ENCODE assay signal across 13 cellular contexts in the genomic region with DNA sequence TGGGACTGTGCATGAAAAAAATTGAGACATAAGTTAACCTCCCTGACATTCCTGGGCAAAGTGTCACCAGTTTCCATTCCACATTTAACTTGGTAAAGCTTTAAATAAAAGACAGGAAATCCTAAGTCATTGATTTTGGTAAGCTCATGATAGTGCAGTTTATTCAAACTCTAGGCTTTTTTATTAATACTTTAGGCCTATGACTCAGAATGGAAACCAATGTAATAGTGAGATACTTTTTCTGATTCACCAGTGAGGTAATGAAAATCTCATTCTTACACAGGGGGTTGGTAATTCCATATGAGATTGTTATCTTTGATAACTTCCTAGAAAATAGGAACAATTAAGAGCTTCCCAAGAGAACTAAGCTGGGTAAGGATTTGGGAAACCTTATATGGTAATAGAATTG.
A peak's percentile ranks its signal among the peaks of the same experiment; 100 is the strongest.
DNase-seq lines count a peak whose midpoint lies in the region; ATAC-seq, FAIRE-seq and TF ChIP-seq lines count a peak whose summit lies in the region.
"Had no signal": no experiment of that assay in that cellular context is flagged by ENCODE, and none has a peak within 500 bp of the region (broad histone marks: within the 10 kb centered on the region; RNA-seq: fewer than 3 reads in every experiment).

No MANE protein-coding gene starts in this region.

- DNase-seq in COLO829 (ENCODE audit: low spot score) (peak; percentile 15), HTR-8/SVneo (ENCODE audit: insufficient read length, low spot score) (peak; percentile 10), K562 (ENCODE audit: extremely low read depth in 1 of 4, low spot score in 3 of 4) (no peak), kidney tubule cell (ENCODE audit: low spot score) (peak; percentile 82), immature natural killer cell (no peak), NOMO-1 treated with DMSO at 0.1 percent for 48 hours (lab: John Stamatoyannopoulos, UW; ENCODE audit: unreplicated experiment) (no peak), HuH-7.5 (ENCODE audit: low spot score) (no peak), sciatic nerve (ENCODE audit: low spot score) (no peak)
- DNase-seq: NCI-H2029 treated with DMSO at 0.1 percent for 48 hours, posterior cingulate gyrus, transverse colon had no signal

- no peak for TF ChIP-seq CTCF in K562 (IDR thresholded peaks at IDR 0.05 in 2 of 3, conservative IDR thresholded peaks at IDR 0.05 in 1 of 3; ENCODE audit: insufficient read depth in 2 of 3, low read depth in 1 of 3, low read length in 3 of 3)

- POLR2A ChIA-PET in K562 (lab: Yijun Ruan, JAX), result interaction anchor here (1.0 to 1.3 kb wide), 2 partner anchors 18 to 24 kb away, joined by 4 read pairs; no protein-coding TSS in a partner anchor

- no peaks in the 10 kb centered on the region for H3K79me2 ChIP-seq in K562 (ENCODE audit: control insufficient read depth, insufficient read depth, low read length)

- TF ChIP-seq EP300 in K562 (IDR thresholded peaks at IDR 0.05; ENCODE audit: low read length), result no peak

- H3K9me3 ChIP-seq in K562 (replicated peaks; ENCODE audit: control insufficient read depth, insufficient read depth, low read depth, low read length), result no peaks in the 10 kb centered on the region
- H3K9me3 ChIP-seq: transverse colon had no signal

- H3K9ac ChIP-seq in K562 (ENCODE audit: insufficient read depth in 1 of 2, low read depth in 2 of 2, low read length in 2 of 2), result no peak overlapping the region

- CTCF ChIA-PET in K562 (lab: Yijun Ruan, JAX; ENCODE audit: low intra/inter-chr PET ratio), result no interaction called here

- H3K4me2 ChIP-seq in K562 (ENCODE audit: insufficient read depth, low read length), result no peak overlapping the region

- no peak overlapping the region for H2AFZ ChIP-seq in K562 (ENCODE audit: low read depth, low read length)

- H3K36me3 Mint-ChIP-seq in immature natural killer cell, result peaks cover 11 to 14% (median 13%) of the 10 kb centered on the region in 3 donors

- no peaks in the 10 kb centered on the region for H3K4me1 ChIP-seq in K562 (replicated peaks in 1 of 2; ENCODE audit: control insufficient read depth in 2 of 2, insufficient read depth in 2 of 2, low read length in 2 of 2)

- H3K27ac ChIP-seq in K562 (ENCODE audit: extremely low read depth, low read depth, low read length), result no peak overlapping the region
- H3K27ac ChIP-seq: transverse colon had no signal

- TF ChIP-seq RAD21 in K562 (CRISPR knock-in tag; conservative IDR thresholded peaks at IDR 0.05 in 1 of 2, IDR thresholded peaks at IDR 0.05 in 1 of 2), result no peak

- TSS peak; percentile 20 for BruUV-seq in K562 (replicated peaks; lab: Mats Ljungman, UMichigan)

- H3K4me3 Mint-ChIP-seq in immature natural killer cell, result no peak overlapping the region
- H3K4me3 Mint-ChIP-seq: memory B cell had no signal

- no peak for TF ChIP-seq POLR2A in K562 (conservative IDR thresholded peaks at IDR 0.05)

- no peak for ATAC-seq in K562
- ATAC-seq in sciatic nerve, result no peak
- ATAC-seq: HepG2 had no signal

- no peak overlapping the region for H3K27ac Mint-ChIP-seq in immature natural killer cell
- H3K27ac Mint-ChIP-seq: memory B cell had no signal

- no peaks in the 10 kb centered on the region for H3K4me1 Mint-ChIP-seq in immature natural killer cell
- H3K4me1 Mint-ChIP-seq: memory B cell had no signal

- in situ Hi-C loops in K562 (cut with MboI), result no loop called here

- H3K9me3 Mint-ChIP-seq in immature natural killer cell, result no peaks in the 10 kb centered on the region
- H3K9me3 Mint-ChIP-seq: memory B cell had no signal

- no peaks in the 10 kb centered on the region for H4K20me1 ChIP-seq in K562 (replicated peaks; ENCODE audit: control insufficient read depth, insufficient read depth, low read length)

- H3K4me3 ChIP-seq in K562, result no peak overlapping the region
- H3K4me3 ChIP-seq: transverse colon had no signal

- peaks cover 22% of the 10 kb centered on the region for H3K36me3 ChIP-seq in K562 (ENCODE audit: control insufficient read depth, insufficient read depth, low read length)

- intact Hi-C loops in K562 (cut with micrococcal nuclease), result loop anchor here (10.0 kb wide), 1 partner anchor 329 kb away; a partner anchor contains a TSS
- intact Hi-C loops in sciatic nerve (cut with DNase I), result no loop called here

- H3K27me3 ChIP-seq in K562 (ENCODE audit: control insufficient read depth in 2 of 2, insufficient read depth in 2 of 2, low read length in 2 of 2), result no peaks in the 10 kb centered on the region
- H3K27me3 ChIP-seq: transverse colon had no signal

- FAIRE-seq in HTR-8/SVneo (lab: Jason Lieb, UNC) (no peak), K562 (lab: Jason Lieb, UNC) (no peak)
- FAIRE-seq: HepG2 had no signal

- no peaks in the 10 kb centered on the region for H3K27me3 Mint-ChIP-seq in immature natural killer cell (ENCODE audit: low read depth in 3 of 3)
- H3K27me3 Mint-ChIP-seq: memory B cell had no signal

- H3K9me1 ChIP-seq in K562 (ENCODE audit: control insufficient read depth, insufficient read depth, low read length), result no peaks in the 10 kb centered on the region

TF ChIP-seq in K562, 482 proteins besides CTCF, POLR2A, EP300 and RAD21:
- TF ChIP-seq, protein P1, sequence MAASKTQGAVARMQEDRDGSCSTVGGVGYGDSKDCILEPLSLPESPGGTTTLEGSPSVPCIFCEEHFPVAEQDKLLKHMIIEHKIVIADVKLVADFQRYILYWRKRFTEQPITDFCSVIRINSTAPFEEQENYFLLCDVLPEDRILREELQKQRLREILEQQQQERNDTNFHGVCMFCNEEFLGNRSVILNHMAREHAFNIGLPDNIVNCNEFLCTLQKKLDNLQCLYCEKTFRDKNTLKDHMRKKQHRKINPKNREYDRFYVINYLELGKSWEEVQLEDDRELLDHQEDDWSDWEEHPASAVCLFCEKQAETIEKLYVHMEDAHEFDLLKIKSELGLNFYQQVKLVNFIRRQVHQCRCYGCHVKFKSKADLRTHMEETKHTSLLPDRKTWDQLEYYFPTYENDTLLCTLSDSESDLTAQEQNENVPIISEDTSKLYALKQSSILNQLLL (CRISPR knock-in tag; IDR thresholded peaks at IDR 0.05; ENCODE audit: borderline replicate concordance), result no peak
- TF ChIP-seq NCOR1 (IDR thresholded peaks at IDR 0.05) (no peak), KLF10 (CRISPR knock-in tag; IDR thresholded peaks at IDR 0.05) (no peak), ZNF41 (CRISPR knock-in tag; conservative IDR thresholded peaks at IDR 0.05) (no peak), RBM25 (IDR thresholded peaks at IDR 0.05; ENCODE audit: low read depth, low read length, severe bottlenecking) (no peak), FUS (optimal IDR thresholded peaks at IDR 0.05; ENCODE audit: low read depth, low read length) (no peak), ZSCAN32 (CRISPR knock-in tag; IDR thresholded peaks at IDR 0.05) (no peak), ZKSCAN3 (CRISPR knock-in tag; IDR thresholded peaks at IDR 0.05) (no peak), MCM5 (IDR thresholded peaks at IDR 0.05; ENCODE audit: low read depth) (no peak), NBN (IDR thresholded peaks at IDR 0.05; ENCODE audit: low read depth) (no peak), ERF (CRISPR knock-in tag; IDR thresholded peaks at IDR 0.05) (no peak), ZNF583 (CRISPR knock-in tag; IDR thresholded peaks at IDR 0.05) (no peak), ZNF232 (CRISPR knock-in tag; IDR thresholded peaks at IDR 0.05) (no peak)
- TF ChIP-seq, protein P2, sequence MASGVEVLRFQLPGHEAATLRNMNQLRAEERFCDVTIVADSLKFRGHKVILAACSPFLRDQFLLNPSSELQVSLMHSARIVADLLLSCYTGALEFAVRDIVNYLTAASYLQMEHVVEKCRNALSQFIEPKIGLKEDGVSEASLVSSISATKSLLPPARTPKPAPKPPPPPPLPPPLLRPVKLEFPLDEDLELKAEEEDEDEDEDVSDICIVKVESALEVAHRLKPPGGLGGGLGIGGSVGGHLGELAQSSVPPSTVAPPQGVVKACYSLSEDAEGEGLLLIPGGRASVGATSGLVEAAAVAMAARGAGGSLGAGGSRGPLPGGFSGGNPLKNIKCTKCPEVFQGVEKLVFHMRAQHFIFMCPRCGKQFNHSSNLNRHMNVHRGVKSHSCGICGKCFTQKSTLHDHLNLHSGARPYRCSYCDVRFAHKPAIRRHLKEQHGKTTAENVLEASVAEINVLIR (CRISPR knock-in tag; IDR thresholded peaks at IDR 0.05), result no peak
- TF ChIP-seq, protein P3, sequence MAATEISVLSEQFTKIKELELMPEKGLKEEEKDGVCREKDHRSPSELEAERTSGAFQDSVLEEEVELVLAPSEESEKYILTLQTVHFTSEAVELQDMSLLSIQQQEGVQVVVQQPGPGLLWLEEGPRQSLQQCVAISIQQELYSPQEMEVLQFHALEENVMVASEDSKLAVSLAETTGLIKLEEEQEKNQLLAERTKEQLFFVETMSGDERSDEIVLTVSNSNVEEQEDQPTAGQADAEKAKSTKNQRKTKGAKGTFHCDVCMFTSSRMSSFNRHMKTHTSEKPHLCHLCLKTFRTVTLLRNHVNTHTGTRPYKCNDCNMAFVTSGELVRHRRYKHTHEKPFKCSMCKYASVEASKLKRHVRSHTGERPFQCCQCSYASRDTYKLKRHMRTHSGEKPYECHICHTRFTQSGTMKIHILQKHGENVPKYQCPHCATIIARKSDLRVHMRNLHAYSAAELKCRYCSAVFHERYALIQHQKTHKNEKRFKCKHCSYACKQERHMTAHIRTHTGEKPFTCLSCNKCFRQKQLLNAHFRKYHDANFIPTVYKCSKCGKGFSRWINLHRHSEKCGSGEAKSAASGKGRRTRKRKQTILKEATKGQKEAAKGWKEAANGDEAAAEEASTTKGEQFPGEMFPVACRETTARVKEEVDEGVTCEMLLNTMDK (IDR thresholded peaks at IDR 0.05; ENCODE audit: borderline replicate concordance, insufficient read depth, low read depth, low read length, poor library complexity, severe bottlenecking), result no peak
- TF ChIP-seq, protein P4, sequence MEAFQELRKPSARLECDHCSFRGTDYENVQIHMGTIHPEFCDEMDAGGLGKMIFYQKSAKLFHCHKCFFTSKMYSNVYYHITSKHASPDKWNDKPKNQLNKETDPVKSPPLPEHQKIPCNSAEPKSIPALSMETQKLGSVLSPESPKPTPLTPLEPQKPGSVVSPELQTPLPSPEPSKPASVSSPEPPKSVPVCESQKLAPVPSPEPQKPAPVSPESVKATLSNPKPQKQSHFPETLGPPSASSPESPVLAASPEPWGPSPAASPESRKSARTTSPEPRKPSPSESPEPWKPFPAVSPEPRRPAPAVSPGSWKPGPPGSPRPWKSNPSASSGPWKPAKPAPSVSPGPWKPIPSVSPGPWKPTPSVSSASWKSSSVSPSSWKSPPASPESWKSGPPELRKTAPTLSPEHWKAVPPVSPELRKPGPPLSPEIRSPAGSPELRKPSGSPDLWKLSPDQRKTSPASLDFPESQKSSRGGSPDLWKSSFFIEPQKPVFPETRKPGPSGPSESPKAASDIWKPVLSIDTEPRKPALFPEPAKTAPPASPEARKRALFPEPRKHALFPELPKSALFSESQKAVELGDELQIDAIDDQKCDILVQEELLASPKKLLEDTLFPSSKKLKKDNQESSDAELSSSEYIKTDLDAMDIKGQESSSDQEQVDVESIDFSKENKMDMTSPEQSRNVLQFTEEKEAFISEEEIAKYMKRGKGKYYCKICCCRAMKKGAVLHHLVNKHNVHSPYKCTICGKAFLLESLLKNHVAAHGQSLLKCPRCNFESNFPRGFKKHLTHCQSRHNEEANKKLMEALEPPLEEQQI (IDR thresholded peaks at IDR 0.05), result no peak

Comparison
In these comparisons a context has a peak if more than half of its experiments do, and no peak if none do; other contexts are left out.
1. DNase-seq: peak in COLO829 (single experiment), HTR-8/SVneo (single experiment) and kidney tubule cell (single experiment); none in K562 (0 of 4), immature natural killer cell (0 of 3), NOMO-1 treated with DMSO at 0.1 percent for 48 hours (single experiment), HuH-7.5 (single experiment) and sciatic nerve (single experiment).